8 cellular contexts compared by ENCODE assay signal in the genomic region with DNA sequence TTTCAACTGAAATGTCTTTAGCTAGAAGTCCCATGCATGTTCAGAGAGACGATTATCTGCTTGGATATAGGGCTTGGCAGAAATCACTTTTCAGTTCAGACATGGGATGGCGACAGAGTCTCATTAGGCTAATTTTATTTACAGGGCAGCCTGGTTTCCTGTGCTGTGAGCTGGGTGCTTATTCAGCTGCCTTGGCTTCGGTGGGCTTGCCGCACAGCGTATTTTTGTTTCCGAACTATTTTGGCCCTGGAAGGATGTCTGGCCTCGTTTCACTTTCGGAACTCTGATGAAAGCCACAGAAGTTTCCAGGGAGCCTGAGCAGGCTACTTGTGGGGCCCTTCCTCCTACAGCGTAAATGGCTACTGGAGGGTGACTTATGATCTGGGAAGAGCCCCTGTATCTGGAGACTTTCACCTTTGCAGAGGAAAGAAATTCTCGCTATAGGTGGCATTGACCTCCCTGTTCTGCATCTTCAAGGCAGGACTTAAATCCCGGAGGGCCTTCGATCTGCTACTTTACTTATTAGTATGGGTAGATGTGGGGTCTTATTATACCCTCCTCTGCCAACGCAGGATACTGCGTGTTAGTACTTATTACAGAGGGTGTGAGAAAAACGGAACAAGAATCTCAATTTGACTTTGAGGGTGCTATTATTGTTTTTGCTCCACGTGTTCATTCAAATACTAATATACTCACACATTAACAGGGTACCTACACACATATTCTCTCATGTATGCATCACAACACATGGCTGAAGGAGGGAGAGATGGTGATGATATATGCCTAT.
DNase-seq lines count a peak whose midpoint lies in the region; ATAC-seq, FAIRE-seq and TF ChIP-seq lines count a peak whose summit lies in the region.

No MANE protein-coding gene starts in this region.

- H3K4me1 Mint-ChIP-seq in activated B cell treated with CpG ODN at 0.5 μM for 24 hours: peaks cover 6% of the 10 kb centered on the region
- H3K4me1 Mint-ChIP-seq in glutamatergic neuron (ENCODE audit: low read depth, unreplicated experiment): peaks cover 5% of the 10 kb centered on the region

- FAIRE-seq in pancreas (lab: Jason Lieb, UNC): no peak

- H4K8ac ChIP-seq in IMR-90 (ENCODE audit: low read depth in 2 of 2, low read length in 2 of 2): peak overlapping the region in 1 of 2 experiments; percentile 90; a peak in 2 of 4 replicates

- TF ChIP-seq RAD21 in IMR-90 (IDR thresholded peaks at IDR 0.05; ENCODE audit: low read length): peak; percentile 70

- H3K14ac ChIP-seq in IMR-90 (replicated peaks; ENCODE audit: low read depth, low read length): peak overlapping the region; percentile 89

- H3K4me3 ChIP-seq in IMR-90 (ENCODE audit: insufficient read depth, low read depth, low read length) (peak overlapping the region; percentile 38), pancreas (no peak overlapping the region)

- H2BK120ac ChIP-seq in IMR-90 (ENCODE audit: low read depth, low read length): peak overlapping the region; percentile 79

- no peak overlapping the region for H2BK5ac ChIP-seq in IMR-90 (ENCODE audit: low read depth, low read length, poor library complexity, severe bottlenecking)

- CTCF ChIA-PET in IMR-90 (lab: Yijun Ruan, JAX): interaction anchor here (0.6 to 1.8 kb wide), 10 partner anchors 149 to 779 kb away, joined by 3 to 9 read pairs (median 3); a partner anchor contains a TSS
- CTCF ChIA-PET in activated B cell treated with CpG ODN at 0.5 μM for 24 hours (lab: Charles Lee): no interaction called here

- peak; percentile 49 for TF ChIP-seq CTCF in IMR-90 (conservative IDR thresholded peaks at IDR 0.05; ENCODE audit: low read depth, low read length)
- no peak for TF ChIP-seq CTCF in activated B cell treated with CpG ODN at 0.5 μM for 24 hours (IDR thresholded peaks at IDR 0.05)
- no peak for TF ChIP-seq CTCF in pancreas (IDR thresholded peaks at IDR 0.05)
- TF ChIP-seq CTCF in glutamatergic neuron (IDR thresholded peaks at IDR 0.05; ENCODE audit: partially characterized antibody, unreplicated experiment): no peak

- TF ChIP-seq POLR2A in IMR-90 (IDR thresholded peaks at IDR 0.05; ENCODE audit: low read depth, low read length): no peak

- peak overlapping the region; percentile 16 for H4K5ac ChIP-seq in IMR-90 (ENCODE audit: low read depth, low read length)

- BruUV-seq in IMR-90 (replicated peaks; lab: Mats Ljungman, UMichigan): no TSS peak

- dilution Hi-C loops in IMR-90 (cut with HindIII; ENCODE audit: low sequenced_read_pairs, unreplicated experiment): no loop called here

- H3K27ac ChIP-seq in IMR-90 (ENCODE audit: insufficient read depth, low read length): peak overlapping the region; percentile 53
- H3K27ac ChIP-seq in pancreas: no peak overlapping the region

- peak overlapping the region; percentile 27; the same call in 1 of the 2 replicates for H3K56ac ChIP-seq in IMR-90 (ENCODE audit: extremely low read depth, insufficient read depth, low read length)

- no peaks in the 10 kb centered on the region for H3K27me3 ChIP-seq in IMR-90 (ENCODE audit: control insufficient read depth, insufficient read depth, low read length)
- no peaks in the 10 kb centered on the region for H3K27me3 ChIP-seq in pancreas

- POLR2A ChIA-PET in IMR-90 (lab: Charles Lee; ENCODE audit: unreplicated experiment) (interaction anchor here (0.5 kb wide), 1 partner anchor 365 kb away, joined by 3 read pairs; no protein-coding TSS in a partner anchor), activated B cell treated with CpG ODN at 0.5 μM for 24 hours (lab: Charles Lee) (no interaction called here)

- in situ Hi-C loops in IMR-90 (cut with MboI; ENCODE audit: low sequenced_read_pairs): loop anchor here (10.0 kb wide), 2 partner anchors 368 to 848 kb away; a partner anchor contains a TSS

- peak overlapping the region; percentile 2; the same call in 1 of the 2 replicates for H3K23ac ChIP-seq in IMR-90 (ENCODE audit: low read depth, low read length)

- peak overlapping the region; percentile 88 for H2AFZ ChIP-seq in IMR-90 (replicated peaks; ENCODE audit: low read length, poor library complexity)

- peak overlapping the region; percentile 22; the same call in 1 of the 2 replicates for H3K9ac ChIP-seq in IMR-90 (ENCODE audit: low read depth, low read length)

- no peak overlapping the region for H2BK15ac ChIP-seq in IMR-90 (ENCODE audit: low read depth, low read length)

- 4% methylated on average over 4 of the region's 16 CpGs; no CpG with 5 or more reads in 1 of the 2 experiments for WGBS in IMR-90 (ENCODE audit: extremely low coverage in 2 of 2, insufficient read length in 1 of 2), 2 experiments
- 64 to 68% methylated on average over 16 of the region's 16 CpGs for WGBS in pancreas, 2 donors

- H2BK20ac ChIP-seq in IMR-90 (ENCODE audit: low read depth, low read length): peak overlapping the region; percentile 72

- ATAC-seq in GM21619 (IDR thresholded peaks at IDR 0.05; ENCODE audit: unreplicated experiment): peak; percentile 92
- ATAC-seq in IMR-90 (ENCODE audit: low read depth): peak; percentile 66
- ATAC-seq in activated B cell treated with CpG ODN at 0.5 μM for 24 hours (ENCODE audit: low read depth): no peak
- peak in 3 of 4 donors; percentile 62 to 70 (median 66) for ATAC-seq in pancreas

- H3K36me3 ChIP-seq in IMR-90 (ENCODE audit: control insufficient read depth, insufficient read depth, low read length): no peaks in the 10 kb centered on the region
- no peaks in the 10 kb centered on the region for H3K36me3 ChIP-seq in pancreas

- intact Hi-C loops in IMR-90 (cut with micrococcal nuclease) (loop anchor here (1.0 to 10.0 kb wide), 5 partner anchors 270 to 850 kb away; no protein-coding TSS in a partner anchor), activated B cell treated with CpG ODN at 0.5 μM for 24 hours (cut with micrococcal nuclease) (no loop called here), pancreas (cut with DNase I) (no loop called here)

- peak overlapping the region; percentile 62 for H4K91ac ChIP-seq in IMR-90 (ENCODE audit: insufficient read depth, low read depth, low read length)

- no peaks in the 10 kb centered on the region for H3K9me1 ChIP-seq in IMR-90 (ENCODE audit: insufficient read depth, low read length)

- peak overlapping the region; percentile 22 for H2AK9ac ChIP-seq in IMR-90 (replicated peaks; ENCODE audit: low read depth, low read length, poor library complexity)

- peak overlapping the region; percentile 77 for H3K4me2 ChIP-seq in IMR-90 (ENCODE audit: low read depth, low read length)

- peak; percentile 34 for DNase-seq in NCI-H1092 treated with DMSO at 0.1 percent for 48 hours (lab: John Stamatoyannopoulos, UW)
- no peak for DNase-seq in NCI-H1092 (lab: John Stamatoyannopoulos, UW)
- DNase-seq in IMR-90: peak; percentile 65
- DNase-seq in activated B cell treated with CpG ODN at 0.5 μM for 24 hours: no peak
- peak; percentile 28 for DNase-seq in germinal center (ENCODE audit: low spot score)
- DNase-seq in pancreas: peak in 2 of 6 donors; percentile 6 to 24
- no peak for DNase-seq in glutamatergic neuron

- no peak overlapping the region for H2AK5ac ChIP-seq in IMR-90 (ENCODE audit: low read depth, low read length)

- no peaks in the 10 kb centered on the region for H3K9me3 ChIP-seq in IMR-90 (ENCODE audit: control insufficient read depth, insufficient read depth, low read length)
- no peaks in the 10 kb centered on the region for H3K9me3 ChIP-seq in pancreas

- no peaks in the 10 kb centered on the region for H3K27me3 Mint-ChIP-seq in activated B cell treated with CpG ODN at 0.5 μM for 24 hours
- H3K27me3 Mint-ChIP-seq in glutamatergic neuron (ENCODE audit: unreplicated experiment): no peaks in the 10 kb centered on the region

- H3K27ac Mint-ChIP-seq in activated B cell treated with CpG ODN at 0.5 μM for 24 hours (no peak overlapping the region), glutamatergic neuron (ENCODE audit: unreplicated experiment) (no peak overlapping the region)

- H3K36me3 Mint-ChIP-seq in activated B cell treated with CpG ODN at 0.5 μM for 24 hours (ENCODE audit: low read depth) (no peaks in the 10 kb centered on the region), glutamatergic neuron (ENCODE audit: unreplicated experiment) (no peaks in the 10 kb centered on the region)

- H4K20me1 ChIP-seq in IMR-90 (ENCODE audit: insufficient read depth, low read length): no peaks in the 10 kb centered on the region

- H3K4ac ChIP-seq in IMR-90 (ENCODE audit: low read depth, low read length): peak overlapping the region; percentile 77

- H3K18ac ChIP-seq in IMR-90 (ENCODE audit: low read depth, low read length): peak overlapping the region; percentile 42

- H3K9me3 Mint-ChIP-seq in activated B cell treated with CpG ODN at 0.5 μM for 24 hours (no peaks in the 10 kb centered on the region), glutamatergic neuron (ENCODE audit: unreplicated experiment) (no peaks in the 10 kb centered on the region)

- H3K4me1 ChIP-seq in IMR-90 (ENCODE audit: control insufficient read depth, insufficient read depth, low read length): peaks cover 4% of the 10 kb centered on the region
- peaks cover 0 to 2% (median 0%) of the 10 kb centered on the region in 3 donors for H3K4me1 ChIP-seq in pancreas

- no peaks in the 10 kb centered on the region for H3K79me1 ChIP-seq in IMR-90 (ENCODE audit: low read depth in 1 of 2, low read length in 2 of 2)

- H3K4me3 Mint-ChIP-seq in activated B cell treated with CpG ODN at 0.5 μM for 24 hours (peak overlapping the region; percentile 36), glutamatergic neuron (ENCODE audit: unreplicated experiment) (no peak overlapping the region)

TF ChIP-seq in IMR-90, 13 proteins besides CTCF, POLR2A, EP300 and RAD21:
- TF ChIP-seq SMC3 (IDR thresholded peaks at IDR 0.05; ENCODE audit: low read depth, low read length) (peak; percentile 47), FOS (IDR thresholded peaks at IDR 0.05; ENCODE audit: low read depth, low read length) (no peak)

Comparison
In these comparisons a context has a peak if more than half of its experiments do, and no peak if none do; other contexts are left out.
1. DNase-seq: peak in NCI-H1092 treated with DMSO at 0.1 percent for 48 hours (single experiment), IMR-90 (single experiment) and germinal center (single experiment); none in NCI-H1092 (single experiment), activated B cell treated with CpG ODN at 0.5 μM for 24 hours (single experiment) and glutamatergic neuron (single experiment).